In the genomic region with DNA sequence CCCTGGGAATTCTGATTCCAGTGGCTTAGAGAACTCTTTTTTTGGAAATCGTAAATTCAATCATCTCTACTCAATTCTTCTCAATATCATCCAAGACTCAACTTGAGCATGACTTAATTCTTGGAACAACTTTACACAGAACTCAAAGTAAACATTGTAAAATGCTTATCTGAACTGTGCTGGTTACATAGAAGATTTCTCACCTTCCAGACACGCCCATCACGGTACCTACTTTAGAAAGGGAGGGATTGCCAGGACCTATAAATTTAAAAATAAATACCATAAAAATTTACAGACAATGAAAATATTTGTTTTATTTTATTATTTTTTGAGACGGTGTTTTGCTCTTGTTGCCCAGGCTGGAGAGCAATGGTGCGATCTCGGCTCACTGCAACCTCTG, we compare ENCODE assay signal across 26 cellular contexts.
"Had no signal": no experiment of that assay in that cellular context is flagged by ENCODE, and none has a peak within 500 bp of the region (broad histone marks: within the 10 kb centered on the region; RNA-seq: fewer than 3 reads in every experiment).

No MANE protein-coding gene starts in this region.

- H3K36me3 Mint-ChIP-seq: naive B cell had no signal

- H3K4me1 ChIP-seq: foreskin keratinocyte, pancreas, right lobe of liver, thyroid gland, vagina had no signal

- H3K9me3 Mint-ChIP-seq: memory B cell; naive B cell; natural killer cell treated with Interleukin-12 subunit alpha and Interleukin-12 subunit beta and Interleukin-15 and Interleukin-18, amount 100 ng/mL, for 72 hours; neural crest cell had no signal

- H3K4me1 Mint-ChIP-seq: memory B cell, naive B cell had no signal

- ATAC-seq: foreskin keratinocyte; gastroesophageal sphincter; heart left ventricle; left cardiac atrium; left ventricle myocardium superior; natural killer cell treated with Interleukin-12 subunit alpha and Interleukin-12 subunit beta and Interleukin-15 and Interleukin-18, amount 100 ng/mL, for 72 hours; pancreas had no signal

- H3K4me3 ChIP-seq: dorsolateral prefrontal cortex, gastroesophageal sphincter, heart left ventricle, lung, pancreas, right lobe of liver, smooth muscle cell, stomach, thyroid gland, vagina had no signal

- H3K4me3 Mint-ChIP-seq: memory B cell; naive B cell; natural killer cell treated with Interleukin-12 subunit alpha and Interleukin-12 subunit beta and Interleukin-15 and Interleukin-18, amount 100 ng/mL, for 72 hours; neural crest cell had no signal

- H3K27ac ChIP-seq: dorsolateral prefrontal cortex, foreskin keratinocyte, gastroesophageal sphincter, heart left ventricle, neutrophil, pancreas, right lobe of liver, stomach, thyroid gland, vagina had no signal

- DNase-seq: effector CD4-positive, alpha-beta T cell; foreskin keratinocyte; heart left ventricle; hippocampal formation; left cardiac atrium; left ventricle myocardium superior; naive B cell; pancreas; stimulated activated CD4-positive, alpha-beta T cell treated with anti-CD3 and anti-CD28 coated beads, Interleukin-12 subunit alpha, Interleukin-12 subunit beta, amount 100 ng/mL, for 4 hours; stimulated activated CD4-positive, alpha-beta T cell treated with anti-CD3 and anti-CD28 coated beads, Interleukin-1b, Interleukin-23, amount 100 ng/mL, for 48 hours; stimulated activated CD4-positive, alpha-beta T cell treated with anti-CD3 and anti-CD28 coated beads, Interleukin-4, amount 100 ng/mL, for 1 hour; stimulated activated CD8-positive, alpha-beta memory T cell treated with anti-CD3 and anti-CD28 coated beads, Interleukin-4, amount 100 ng/mL, for 48 hours; stimulated activated naive CD4-positive, alpha-beta T cell treated with Interleukin-2 at 50 U/mL for 16 hours; stomach; thyroid gland; trophoblast cell had no signal

- H3K9me3 ChIP-seq: gastroesophageal sphincter, heart left ventricle, neutrophil, pancreas, right lobe of liver, stomach, thyroid gland, vagina had no signal

- H3K27me3 ChIP-seq: dorsolateral prefrontal cortex, foreskin keratinocyte, gastroesophageal sphincter, heart left ventricle, neutrophil, pancreas, right lobe of liver, stomach, thyroid gland, vagina had no signal

- H3K27me3 Mint-ChIP-seq: memory B cell; naive B cell; natural killer cell treated with Interleukin-12 subunit alpha and Interleukin-12 subunit beta and Interleukin-15 and Interleukin-18, amount 100 ng/mL, for 72 hours had no signal

- H3K27ac Mint-ChIP-seq: memory B cell; naive B cell; natural killer cell treated with Interleukin-12 subunit alpha and Interleukin-12 subunit beta and Interleukin-15 and Interleukin-18, amount 100 ng/mL, for 72 hours had no signal
